In genomic region chr3:150184426-150185071, GRCh38 we compare ENCODE assay signal across 9 cellular contexts.
DNase-seq lines count a peak whose midpoint lies in the region; ATAC-seq and TF ChIP-seq lines count a peak whose summit lies in the region.
"Had no signal": no experiment of that assay in that cellular context is flagged by ENCODE, and none has a peak within 500 bp of the region (broad histone marks: within the 10 kb centered on the region; RNA-seq: fewer than 3 reads in every experiment).

No MANE protein-coding gene starts in this region.

- H3K9me3 Mint-ChIP-seq in CD14-positive monocyte, result peaks cover 0 to 7% (median 3%) of the 10 kb centered on the region in 7 donors
- peaks cover 20 to 39% (median 28%) of the 10 kb centered on the region in 5 experiments for H3K9me3 Mint-ChIP-seq in brain
- H3K9me3 Mint-ChIP-seq in endothelial cell (ENCODE audit: unreplicated experiment), result no peaks in the 10 kb centered on the region

- H3K4me3 ChIP-seq in mucosa of descending colon (no peak overlapping the region), transverse colon (no peak overlapping the region), thyroid gland (replicated peaks in 1 of 3) (peak overlapping the region in 1 of 3 donors; percentile 0)

- H3K4me1 ChIP-seq in mucosa of descending colon (ENCODE audit: low read depth) (peaks cover 4% of the 10 kb centered on the region), transverse colon (peaks cover 3 to 26% (median 12%) of the 10 kb centered on the region in 4 donors), thyroid gland (no peaks in the 10 kb centered on the region)

- no peaks in the 10 kb centered on the region for H3K4me1 Mint-ChIP-seq in CD14-positive monocyte
- H3K4me1 Mint-ChIP-seq in brain, result peaks cover 12% of the 10 kb centered on the region
- no peaks in the 10 kb centered on the region for H3K4me1 Mint-ChIP-seq in endothelial cell (ENCODE audit: unreplicated experiment)

- H3K27ac Mint-ChIP-seq in CD14-positive monocyte (no peak overlapping the region), brain (no peak overlapping the region), endothelial cell (ENCODE audit: unreplicated experiment) (no peak overlapping the region)

- TF ChIP-seq POLR2A in transverse colon (IDR thresholded peaks at IDR 0.05), result no peak
- no peak for TF ChIP-seq POLR2A in thyroid gland (IDR thresholded peaks at IDR 0.05)

- peak; percentile 21 for ATAC-seq in HG03378 (IDR thresholded peaks at IDR 0.05; ENCODE audit: unreplicated experiment)
- ATAC-seq in mucosa of descending colon, result peak; percentile 47
- no peak for ATAC-seq in GM21619 (IDR thresholded peaks at IDR 0.05; ENCODE audit: unreplicated experiment)

- H3K36me3 ChIP-seq in mucosa of descending colon (ENCODE audit: low read depth) (no peaks in the 10 kb centered on the region), transverse colon (no peaks in the 10 kb centered on the region), thyroid gland (no peaks in the 10 kb centered on the region)

- DNase-seq in CD14-positive monocyte (ENCODE audit: low spot score), result no peak
- no peak for DNase-seq in mucosa of descending colon
- DNase-seq in endothelial cell (ENCODE audit: low spot score), result no peak
- no peak for DNase-seq in transverse colon
- no peak for DNase-seq in thyroid gland

- H3K27me3 ChIP-seq in transverse colon (no peaks in the 10 kb centered on the region), thyroid gland (no peaks in the 10 kb centered on the region)

- TF ChIP-seq CTCF in CD14-positive monocyte (IDR thresholded peaks at IDR 0.05) (peak; percentile 18), brain (conservative IDR thresholded peaks at IDR 0.05) (peak; percentile 3 to 52), mucosa of descending colon (IDR thresholded peaks at IDR 0.05) (no peak), endothelial cell (IDR thresholded peaks at IDR 0.05; ENCODE audit: unreplicated experiment) (no peak), transverse colon (IDR thresholded peaks at IDR 0.05) (peak in 1 of 5 experiments; percentile 4), thyroid gland (IDR thresholded peaks at IDR 0.05) (peak in 1 of 6 experiments; percentile 5)

- H3K36me3 Mint-ChIP-seq in CD14-positive monocyte, result no peaks in the 10 kb centered on the region
- H3K36me3 Mint-ChIP-seq in brain, result peaks cover 22% of the 10 kb centered on the region
- no peaks in the 10 kb centered on the region for H3K36me3 Mint-ChIP-seq in endothelial cell (ENCODE audit: low read depth, unreplicated experiment)

- H3K4me3 Mint-ChIP-seq in CD14-positive monocyte (no peak overlapping the region), brain (no peak overlapping the region), endothelial cell (ENCODE audit: unreplicated experiment) (no peak overlapping the region)
- H3K4me3 Mint-ChIP-seq: activated T-cell treated with anti-CD3 and anti-CD28 coated beads, Interleukin-2, amount 50 U/mL, for 4 hours had no signal

- no peak for TF ChIP-seq EP300 in transverse colon (IDR thresholded peaks at IDR 0.05; ENCODE audit: low read depth)

- in situ Hi-C loops in transverse colon (cut with MboI; ENCODE audit: low pct_ligation_motif_present in 1 of 4, low pct_unique_long_range_greater_than_20kb in 1 of 4, low sequenced_read_pairs in 3 of 4), result loop anchor here (10.0 to 25.0 kb wide), 3 partner anchors 197 to 230 kb away; partner anchors contain the start of gene PFN2 (in 1 of the 4)

- 5 to 8% methylated on average over 8 of the region's 8 CpGs for WGBS in transverse colon (ENCODE audit: low coverage in 1 of 2), 2 donors
- 9 to 13% methylated on average over 8 of the region's 8 CpGs for WGBS in thyroid gland, 2 donors

- no peaks in the 10 kb centered on the region for H3K9me3 ChIP-seq in mucosa of descending colon
- peaks cover 0 to 7% of the 10 kb centered on the region in 2 donors for H3K9me3 ChIP-seq in transverse colon
- H3K9me3 ChIP-seq in thyroid gland, result no peaks in the 10 kb centered on the region

- intact Hi-C loops in CD14-positive monocyte (cut with micrococcal nuclease) (loop anchor here in 1 of 2 donors (10.0 kb wide), 1 partner anchor 220 kb away; no protein-coding TSS in a partner anchor), mucosa of descending colon (cut with DNase I, micrococcal nuclease) (loop anchor here (5.0 to 10.0 kb wide), 2 partner anchors 217 to 220 kb away; no protein-coding TSS in a partner anchor), transverse colon (cut with DNase I; ENCODE audit: low total_unique reads) (loop anchor here (2.0 kb wide), 1 partner anchor 218 kb away; no protein-coding TSS in a partner anchor), thyroid gland (cut with DNase I) (loop anchor here (5.0 kb wide), 1 partner anchor 217 kb away; no protein-coding TSS in a partner anchor)

- no peak overlapping the region for H3K27ac ChIP-seq in transverse colon
- no peak overlapping the region for H3K27ac ChIP-seq in thyroid gland

- H3K27me3 Mint-ChIP-seq in CD14-positive monocyte (ENCODE audit: low read depth in 3 of 3), result peaks cover 0 to 7% (median 2%) of the 10 kb centered on the region in 3 donors
- no peaks in the 10 kb centered on the region for H3K27me3 Mint-ChIP-seq in brain
- peaks cover 2% of the 10 kb centered on the region for H3K27me3 Mint-ChIP-seq in endothelial cell (ENCODE audit: unreplicated experiment)

Comparison
In these comparisons a context has a peak if more than half of its experiments do, and no peak if none do; other contexts are left out.
1. CTCF ChIP-seq: peak in CD14-positive monocyte (single experiment) and brain (2 of 2); none in mucosa of descending colon (single experiment) and endothelial cell (single experiment).